ENCODE assay signal across 21 cellular contexts in the genomic region with DNA sequence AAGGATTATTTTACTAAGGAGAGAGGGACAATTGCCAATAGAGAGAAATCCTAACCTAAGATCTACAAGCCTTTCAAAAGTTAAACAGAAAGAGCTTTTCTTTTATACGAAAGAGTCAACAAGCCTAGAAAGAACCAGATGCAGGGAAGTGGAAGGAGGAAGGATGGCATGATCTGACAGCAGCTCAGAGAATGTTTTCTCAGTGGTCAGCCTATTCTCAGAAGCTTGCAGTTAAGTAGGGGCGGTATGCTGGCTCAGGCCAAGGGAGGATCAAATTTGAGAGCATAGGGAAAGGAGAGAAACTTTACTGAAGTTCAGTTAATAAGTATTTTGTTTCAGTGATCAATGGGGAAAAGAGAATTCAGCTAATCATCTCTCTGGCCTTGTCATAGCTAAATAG.
"Had no signal": no experiment of that assay in that cellular context is flagged by ENCODE, and none has a peak within 500 bp of the region (broad histone marks: within the 10 kb centered on the region; RNA-seq: fewer than 3 reads in every experiment).

No MANE protein-coding gene starts in this region.

- DNase-seq: activated CD4-positive, alpha-beta memory T cell treated with anti-CD3 and anti-CD28 coated beads, Interleukin-2, amount 10 ng/mL, durations not matched to agents 7 days and 5 days; activated CD4-positive, alpha-beta T cell treated with anti-CD3 and anti-CD28 coated beads for 36 hours; activated CD4-positive, alpha-beta T cell treated with anti-CD3 and anti-CD28 coated beads, Interleukin-2, amount 50 U/mL, for 1 hour; activated gamma-delta T cell treated with Interleukin-2 at 50 U/mL for 16 hours; activated naive CD4-positive, alpha-beta T cell treated with anti-CD3 and anti-CD28 coated beads, Interleukin-2, amount 10 ng/mL, durations not matched to agents 7 days and 5 days; activated naive CD8-positive, alpha-beta T cell treated with anti-CD3 and anti-CD28 coated beads for 36 hours; activated T-cell treated with anti-CD3 and anti-CD28 coated beads, Interleukin-2, amount 50 U/mL, for 72 hours; cerebellar nuclear complex; MM.1S; NCI-H146; NCI-H187 treated with DMSO at 0.1 percent for 48 hours; NCI-H2081 treated with DMSO at 0.1 percent for 48 hours; NCI-H446 treated with DMSO at 0.1 percent for 48 hours; NCI-H524 treated with DMSO at 0.1 percent for 48 hours; NCI-H748 treated with DMSO at 0.1 percent for 48 hours; SHP77; T-cell; WERI-Rb-1 had no signal

- H3K4me3 ChIP-seq: SJSA1 had no signal

- H3K36me3 Mint-ChIP-seq: activated naive CD4-positive, alpha-beta T cell treated with anti-CD3 and anti-CD28 coated beads, Interleukin-2, amount 10 ng/mL, durations not matched to agents 7 days and 5 days; activated naive CD8-positive, alpha-beta T cell treated with anti-CD3 and anti-CD28 coated beads for 36 hours; IgD-negative memory B cell; T-cell had no signal

- H3K4me1 ChIP-seq: SJSA1 had no signal

- H3K4me1 Mint-ChIP-seq: activated CD4-positive, alpha-beta memory T cell treated with anti-CD3 and anti-CD28 coated beads, Interleukin-2, amount 10 ng/mL, durations not matched to agents 7 days and 5 days; activated CD4-positive, alpha-beta T cell treated with anti-CD3 and anti-CD28 coated beads for 36 hours; activated naive CD4-positive, alpha-beta T cell treated with anti-CD3 and anti-CD28 coated beads, Interleukin-2, amount 10 ng/mL, durations not matched to agents 7 days and 5 days; activated naive CD8-positive, alpha-beta T cell treated with anti-CD3 and anti-CD28 coated beads for 36 hours; IgD-negative memory B cell; T-cell had no signal

- ATAC-seq: activated CD4-positive, alpha-beta T cell treated with anti-CD3 and anti-CD28 coated beads for 36 hours; activated T-cell treated with anti-CD3 and anti-CD28 coated beads, Interleukin-2, amount 50 U/mL, for 72 hours; T-cell had no signal

- H3K36me3 ChIP-seq: SJSA1, WERI-Rb-1 had no signal

- H3K9me3 Mint-ChIP-seq: activated CD4-positive, alpha-beta memory T cell treated with anti-CD3 and anti-CD28 coated beads, Interleukin-2, amount 10 ng/mL, durations not matched to agents 7 days and 5 days; activated naive CD4-positive, alpha-beta T cell treated with anti-CD3 and anti-CD28 coated beads, Interleukin-2, amount 10 ng/mL, durations not matched to agents 7 days and 5 days; activated T-helper 2 cell treated with anti-CD3 and anti-CD28 coated beads, Interferon-gamma antibody, Interleukin-2, Interleukin-4, amounts not matched to agents 10 μg/mL and 5 μg/mL and 100 μg/mL, durations not matched to agents 14 hours and 24 hours and 36 hours had no signal

- H3K4me3 Mint-ChIP-seq: activated CD4-positive, alpha-beta memory T cell treated with anti-CD3 and anti-CD28 coated beads, Interleukin-2, amount 10 ng/mL, durations not matched to agents 7 days and 5 days; activated CD4-positive, alpha-beta T cell treated with anti-CD3 and anti-CD28 coated beads for 36 hours; activated naive CD4-positive, alpha-beta T cell treated with anti-CD3 and anti-CD28 coated beads, Interleukin-2, amount 10 ng/mL, durations not matched to agents 7 days and 5 days; activated naive CD8-positive, alpha-beta T cell treated with anti-CD3 and anti-CD28 coated beads for 36 hours; activated T-cell treated with anti-CD3 and anti-CD28 coated beads, Interleukin-2, amount 50 U/mL, for 72 hours; IgD-negative memory B cell; T-cell had no signal

- H3K27ac Mint-ChIP-seq: activated CD4-positive, alpha-beta memory T cell treated with anti-CD3 and anti-CD28 coated beads, Interleukin-2, amount 10 ng/mL, durations not matched to agents 7 days and 5 days; activated CD4-positive, alpha-beta T cell treated with anti-CD3 and anti-CD28 coated beads for 36 hours; activated naive CD4-positive, alpha-beta T cell treated with anti-CD3 and anti-CD28 coated beads, Interleukin-2, amount 10 ng/mL, durations not matched to agents 7 days and 5 days; activated naive CD8-positive, alpha-beta T cell treated with anti-CD3 and anti-CD28 coated beads for 36 hours; activated T-cell treated with anti-CD3 and anti-CD28 coated beads, Interleukin-2, amount 50 U/mL, for 72 hours; activated T-helper 2 cell treated with anti-CD3 and anti-CD28 coated beads, Interferon-gamma antibody, Interleukin-2, Interleukin-4, amounts not matched to agents 10 μg/mL and 5 μg/mL and 100 μg/mL, durations not matched to agents 14 hours and 24 hours and 36 hours; IgD-negative memory B cell; T-cell had no signal

- H3K9me3 ChIP-seq: SJSA1 had no signal

- H3K27ac ChIP-seq: SJSA1, WERI-Rb-1 had no signal

- H3K27me3 Mint-ChIP-seq: activated CD4-positive, alpha-beta memory T cell treated with anti-CD3 and anti-CD28 coated beads, Interleukin-2, amount 10 ng/mL, durations not matched to agents 7 days and 5 days; activated CD4-positive, alpha-beta T cell treated with anti-CD3 and anti-CD28 coated beads for 36 hours; activated naive CD4-positive, alpha-beta T cell treated with anti-CD3 and anti-CD28 coated beads, Interleukin-2, amount 10 ng/mL, durations not matched to agents 7 days and 5 days; activated naive CD8-positive, alpha-beta T cell treated with anti-CD3 and anti-CD28 coated beads for 36 hours; IgD-negative memory B cell; T-cell had no signal
